ENCODE assay signal across 22 cellular contexts in the genomic region with DNA sequence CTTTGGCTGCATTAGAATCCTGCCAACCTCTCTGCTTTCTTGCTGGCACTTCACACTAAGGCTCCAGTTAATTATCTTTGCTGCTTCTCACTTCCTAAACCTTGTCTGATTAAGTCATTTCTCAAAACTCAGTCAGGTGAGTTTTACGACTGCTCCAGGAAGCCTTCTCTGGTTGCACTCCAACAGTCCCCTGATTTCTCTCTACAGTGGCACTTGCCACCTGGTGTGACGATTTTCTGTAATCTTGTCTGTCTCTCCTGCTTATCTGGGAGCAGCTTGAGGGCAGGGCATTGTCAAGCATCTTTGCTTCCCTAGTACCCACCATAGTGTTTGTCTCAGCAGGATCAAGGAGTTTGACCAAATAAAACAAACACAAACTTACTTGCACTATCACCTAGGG. TPM values are rescaled to one million over a fixed set of nuclear protein-coding genes. Genes with fewer than 3 reads are reported as not detected.
"Had no signal": no experiment of that assay in that cellular context is flagged by ENCODE, and none has a peak within 500 bp of the region (broad histone marks: within the 10 kb centered on the region; RNA-seq: fewer than 3 reads in every experiment).

No MANE protein-coding gene starts in this region.

- H3K4me2 ChIP-seq: neural progenitor cell had no signal

- H3K9ac ChIP-seq: neural progenitor cell had no signal

- H3K27ac Mint-ChIP-seq: memory B cell; mesothelial cell of epicardium; naive thymus-derived CD4-positive, alpha-beta T cell; nephron; neural progenitor cell; stimulated activated effector memory CD8-positive, alpha-beta T cell treated with anti-CD3 and anti-CD28 coated beads, Interleukin-12 subunit alpha, Interleukin-12 subunit beta, amount 100 ng/mL, for 72 hours had no signal

- H3K4me1 Mint-ChIP-seq: memory B cell; naive thymus-derived CD4-positive, alpha-beta T cell; nephron; neural progenitor cell; stimulated activated effector memory CD8-positive, alpha-beta T cell treated with anti-CD3 and anti-CD28 coated beads, Interleukin-12 subunit alpha, Interleukin-12 subunit beta, amount 100 ng/mL, for 72 hours had no signal

- H2AFZ ChIP-seq: neural progenitor cell had no signal

- H3K36me3 Mint-ChIP-seq: memory B cell; naive thymus-derived CD4-positive, alpha-beta T cell; neural progenitor cell; stimulated activated effector memory CD8-positive, alpha-beta T cell treated with anti-CD3 and anti-CD28 coated beads, Interleukin-12 subunit alpha, Interleukin-12 subunit beta, amount 100 ng/mL, for 72 hours had no signal

- H3K9me3 Mint-ChIP-seq: memory B cell; mesothelial cell of epicardium; nephron; neural progenitor cell; stimulated activated effector memory CD8-positive, alpha-beta T cell treated with anti-CD3 and anti-CD28 coated beads, Interleukin-12 subunit alpha, Interleukin-12 subunit beta, amount 100 ng/mL, for 72 hours had no signal

- H3K4me3 ChIP-seq: gastrocnemius medialis, lung, neural progenitor cell, prostate gland, right atrium auricular region, stomach, thyroid gland, vagina had no signal

- H3K27me3 ChIP-seq: right atrium auricular region, thyroid gland, vagina had no signal

- H3K27ac ChIP-seq: epithelial cell of prostate, gastrocnemius medialis, neural progenitor cell, prostate gland, right atrium auricular region, stomach, thyroid gland, vagina had no signal

- DNase-seq: cortex of kidney; foreskin fibroblast; gastrocnemius medialis; head of caudate nucleus; left cardiac atrium; naive thymus-derived CD4-positive, alpha-beta T cell; stimulated activated CD4-positive, alpha-beta T cell treated with anti-CD3 and anti-CD28 coated beads, Interleukin-2, amount 100 ng/mL, for 24 hours; stimulated activated CD4-positive, alpha-beta T cell treated with anti-CD3 and anti-CD28 coated beads, Interleukin-4, amount 100 ng/mL, for 24 hours; stimulated activated naive CD4-positive, alpha-beta T cell treated with Interleukin-2 at 50 U/mL for 16 hours; stomach; thyroid gland; trophoblast cell had no signal

- H3K9me3 ChIP-seq: gastrocnemius medialis, prostate gland, right atrium auricular region, stomach, thyroid gland, vagina had no signal

- H3K4me3 Mint-ChIP-seq: memory B cell; mesothelial cell of epicardium; naive thymus-derived CD4-positive, alpha-beta T cell; nephron; neural progenitor cell; stimulated activated effector memory CD8-positive, alpha-beta T cell treated with anti-CD3 and anti-CD28 coated beads, Interleukin-12 subunit alpha, Interleukin-12 subunit beta, amount 100 ng/mL, for 72 hours had no signal

- H3K36me3 ChIP-seq: gastrocnemius medialis, neural progenitor cell, prostate gland, right atrium auricular region, stomach, thyroid gland, vagina had no signal

- H3K4me1 ChIP-seq: gastrocnemius medialis, neural progenitor cell, prostate gland, thyroid gland, vagina had no signal

RNA-seq across cellular contexts. Expression of gene GATA6, which starts 10.4 kb away (rescaled TPM):
- polyA plus RNA-seq: naive thymus-derived CD4-positive, alpha-beta T cell had no signal
